9 cellular contexts compared by ENCODE assay signal in the genomic region with DNA sequence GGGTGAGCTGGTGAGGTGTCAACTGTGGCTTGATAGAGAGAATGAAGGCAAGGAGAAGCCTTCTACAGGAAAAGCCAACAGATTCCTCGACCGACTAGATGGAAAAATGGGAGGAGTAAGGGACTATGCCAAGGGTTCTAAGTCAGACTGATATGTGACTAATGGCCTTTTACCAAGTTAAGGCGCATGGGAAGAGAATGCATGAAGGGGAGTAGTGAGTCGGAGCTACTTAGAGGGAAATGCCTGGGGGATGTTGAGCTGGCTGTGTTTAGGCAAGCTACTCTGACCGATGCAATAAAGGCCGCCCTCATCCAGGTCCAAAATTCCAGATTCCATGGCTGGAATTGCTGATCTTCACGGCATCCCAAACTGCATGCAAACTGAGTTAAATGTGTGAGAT. TPM values are rescaled to one million over a fixed set of nuclear protein-coding genes. Genes with fewer than 3 reads are reported as not detected.
DNase-seq lines count a peak whose midpoint lies in the region; ATAC-seq and TF ChIP-seq lines count a peak whose summit lies in the region.
"Had no signal": no experiment of that assay in that cellular context is flagged by ENCODE, and none has a peak within 500 bp of the region (broad histone marks: within the 10 kb centered on the region; RNA-seq: fewer than 3 reads in every experiment).

No MANE protein-coding gene starts in this region.

- ATAC-seq in activated CD8-positive, alpha-beta T cell treated with anti-CD3 and anti-CD28 coated beads, Interleukin-2, amount 10 ng/mL, durations not matched to agents 7 days and 5 days = no peak
- ATAC-seq in HG03457 (IDR thresholded peaks at IDR 0.05; ENCODE audit: unreplicated experiment) = no peak
- ATAC-seq in GM18909 (IDR thresholded peaks at IDR 0.05; ENCODE audit: poor library complexity, unreplicated experiment) = no peak

- no peak for TF ChIP-seq POLR2A in suprapubic skin (IDR thresholded peaks at IDR 0.05)

- H3K36me3 ChIP-seq in left ventricle myocardium inferior = no peaks in the 10 kb centered on the region
- H3K36me3 ChIP-seq in suprapubic skin = no peaks in the 10 kb centered on the region

- H3K9me3 ChIP-seq in left ventricle myocardium inferior (replicated peaks) = no peaks in the 10 kb centered on the region
- no peaks in the 10 kb centered on the region for H3K9me3 ChIP-seq in suprapubic skin

- H3K27me3 Mint-ChIP-seq in T-helper 2 cell treated with Interferon-gamma antibody and Interleukin-4, amounts not matched to agents 5 μg/mL and 100 μg/mL, for 36 hours (ENCODE audit: low read depth) = no peaks in the 10 kb centered on the region
- no peaks in the 10 kb centered on the region for H3K27me3 Mint-ChIP-seq in activated CD8-positive, alpha-beta T cell treated with anti-CD3 and anti-CD28 coated beads, Interleukin-2, amount 10 ng/mL, durations not matched to agents 7 days and 5 days (ENCODE audit: low read depth)

- POLR2A ChIA-PET in activated CD8-positive, alpha-beta T cell treated with anti-CD3 and anti-CD28 coated beads, Interleukin-2, amount 10 ng/mL, durations not matched to agents 7 days and 5 days (lab: Charles Lee) = interaction anchor here (0.7 to 0.9 kb wide), 3 partner anchors 11 to 210 kb away, joined by 3 read pairs; no protein-coding TSS in a partner anchor

- TF ChIP-seq CTCF in left ventricle myocardium inferior (IDR thresholded peaks at IDR 0.05; ENCODE audit: borderline replicate concordance) (no peak), suprapubic skin (IDR thresholded peaks at IDR 0.05) (no peak)

- H3K4me3 ChIP-seq in left ventricle myocardium inferior = peak overlapping the region; percentile 13
- no peak overlapping the region for H3K4me3 ChIP-seq in suprapubic skin

- no peak for DNase-seq in T-helper 2 cell treated with Interferon-gamma antibody and Interleukin-4, amounts not matched to agents 5 μg/mL and 100 μg/mL, for 36 hours (ENCODE audit: low spot score)
- DNase-seq in T-helper 2 cell (no peak), left ventricle myocardium inferior (no peak), suprapubic skin (ENCODE audit: low spot score in 2 of 2) (no peak), AML-193 (lab: John Stamatoyannopoulos, UW) (no peak)
- no peak for DNase-seq in activated CD8-positive, alpha-beta T cell treated with anti-CD3 and anti-CD28 coated beads, Interleukin-2, amount 10 ng/mL, durations not matched to agents 7 days and 5 days
- DNase-seq: NCI-H2081 had no signal

- no peaks in the 10 kb centered on the region for H3K9me3 Mint-ChIP-seq in T-helper 2 cell treated with Interferon-gamma antibody and Interleukin-4, amounts not matched to agents 5 μg/mL and 100 μg/mL, for 36 hours
- no peaks in the 10 kb centered on the region for H3K9me3 Mint-ChIP-seq in activated CD8-positive, alpha-beta T cell treated with anti-CD3 and anti-CD28 coated beads, Interleukin-2, amount 10 ng/mL, durations not matched to agents 7 days and 5 days (ENCODE audit: insufficient read depth)

- no peak for TF ChIP-seq EP300 in suprapubic skin (IDR thresholded peaks at IDR 0.05)

- H3K4me1 Mint-ChIP-seq in T-helper 2 cell treated with Interferon-gamma antibody and Interleukin-4, amounts not matched to agents 5 μg/mL and 100 μg/mL, for 36 hours (ENCODE audit: low read depth) = peaks cover 54% of the 10 kb centered on the region
- peaks cover 63% of the 10 kb centered on the region for H3K4me1 Mint-ChIP-seq in activated CD8-positive, alpha-beta T cell treated with anti-CD3 and anti-CD28 coated beads, Interleukin-2, amount 10 ng/mL, durations not matched to agents 7 days and 5 days (ENCODE audit: low read depth)

- H3K4me1 ChIP-seq in left ventricle myocardium inferior (peaks cover 31% of the 10 kb centered on the region), suprapubic skin (peaks cover 4% of the 10 kb centered on the region)

- H3K27ac Mint-ChIP-seq in T-helper 2 cell treated with Interferon-gamma antibody and Interleukin-4, amounts not matched to agents 5 μg/mL and 100 μg/mL, for 36 hours = peak overlapping the region; percentile 98
- peak overlapping the region; percentile 95 for H3K27ac Mint-ChIP-seq in activated CD8-positive, alpha-beta T cell treated with anti-CD3 and anti-CD28 coated beads, Interleukin-2, amount 10 ng/mL, durations not matched to agents 7 days and 5 days

- H3K36me3 Mint-ChIP-seq in T-helper 2 cell treated with Interferon-gamma antibody and Interleukin-4, amounts not matched to agents 5 μg/mL and 100 μg/mL, for 36 hours (ENCODE audit: low read depth) = peaks cover 9% of the 10 kb centered on the region
- H3K36me3 Mint-ChIP-seq in activated CD8-positive, alpha-beta T cell treated with anti-CD3 and anti-CD28 coated beads, Interleukin-2, amount 10 ng/mL, durations not matched to agents 7 days and 5 days (ENCODE audit: low read depth) = peaks cover 33% of the 10 kb centered on the region

- H3K27ac ChIP-seq in left ventricle myocardium inferior (replicated peaks) (peak overlapping the region; percentile 66), suprapubic skin (peak overlapping the region; percentile 79)

- 31% methylated on average over 7 of the region's 7 CpGs for WGBS in suprapubic skin

- intact Hi-C loops in left ventricle myocardium inferior (cut with micrococcal nuclease) = no loop called here

- H3K27me3 ChIP-seq in left ventricle myocardium inferior (ENCODE audit: low read depth) (no peaks in the 10 kb centered on the region), suprapubic skin (no peaks in the 10 kb centered on the region)

- peak overlapping the region; percentile 79 for H3K4me3 Mint-ChIP-seq in T-helper 2 cell treated with Interferon-gamma antibody and Interleukin-4, amounts not matched to agents 5 μg/mL and 100 μg/mL, for 36 hours
- H3K4me3 Mint-ChIP-seq in activated CD8-positive, alpha-beta T cell treated with anti-CD3 and anti-CD28 coated beads, Interleukin-2, amount 10 ng/mL, durations not matched to agents 7 days and 5 days = peak overlapping the region; percentile 16

- CTCF ChIA-PET in activated CD8-positive, alpha-beta T cell treated with anti-CD3 and anti-CD28 coated beads, Interleukin-2, amount 10 ng/mL, durations not matched to agents 7 days and 5 days (lab: Charles Lee) = interaction anchor here (1.1 kb wide), 2 partner anchors 15 to 37 kb away, joined by 3 to 4 read pairs; no protein-coding TSS in a partner anchor

RNA-seq across cellular contexts. Expression of gene APBB1IP, which starts 48.2 kb away (rescaled TPM):
- 10 to 100 TPM; 75.9 to 76.0 TPM for total RNA-seq in activated CD8-positive, alpha-beta T cell treated with anti-CD3 and anti-CD28 coated beads, Interleukin-2, amount 10 ng/mL, durations not matched to agents 7 days and 5 days
- total RNA-seq in left ventricle myocardium inferior (2.6 TPM), suprapubic skin (1 to 10 TPM; 1.0 to 4.5 (median 2.7) TPM)

Comparison
In these comparisons a context has a peak if more than half of its experiments do, and no peak if none do; other contexts are left out.
1. RNA of gene APBB1IP, which starts 48.2 kb away (total RNA-seq): 75.9 to 76.0 TPM in activated CD8-positive, alpha-beta T cell treated with anti-CD3 and anti-CD28 coated beads, Interleukin-2, amount 10 ng/mL, durations not matched to agents 7 days and 5 days; 1.0 to 4.5 TPM in suprapubic skin and 2.6 TPM in left ventricle myocardium inferior (single experiment); every median in the first group is over 10 times any median in the second.